ENCODE assay signal across 9 cellular contexts in genomic region chr16:66553223-66553622, GRCh38. TPM values are rescaled to one million over a fixed set of nuclear protein-coding genes. Genes with fewer than 3 reads are reported as not detected.
DNase-seq lines count a peak whose midpoint lies in the region; ATAC-seq and TF ChIP-seq lines count a peak whose summit lies in the region.
"Had no signal": no experiment of that assay in that cellular context is flagged by ENCODE, and none has a peak within 500 bp of the region (broad histone marks: within the 10 kb centered on the region; RNA-seq: fewer than 3 reads in every experiment).

No MANE protein-coding gene starts in this region.

- peaks cover 42% of the 10 kb centered on the region for H3K36me3 Mint-ChIP-seq in activated CD8-positive, alpha-beta memory T cell treated with anti-CD3 and anti-CD28 coated beads, Interleukin-2, amount 10 ng/mL, durations not matched to agents 7 days and 5 days
- peaks cover 54% of the 10 kb centered on the region for H3K36me3 Mint-ChIP-seq in activated T-cell treated with anti-CD3 and anti-CD28 coated beads, Interleukin-2, amount 50 U/mL, for 24 hours (ENCODE audit: low read depth)

- no peaks in the 10 kb centered on the region for H3K9me3 ChIP-seq in tibial nerve

- TF ChIP-seq POLR2A in tibial nerve (IDR thresholded peaks at IDR 0.05): no peak

- H3K4me3 Mint-ChIP-seq in activated CD8-positive, alpha-beta memory T cell treated with anti-CD3 and anti-CD28 coated beads, Interleukin-2, amount 10 ng/mL, durations not matched to agents 7 days and 5 days: peak overlapping the region; percentile 98
- H3K4me3 Mint-ChIP-seq in activated T-cell treated with anti-CD3 and anti-CD28 coated beads, Interleukin-2, amount 50 U/mL, for 24 hours: peak overlapping the region; percentile 90

- ATAC-seq in activated CD8-positive, alpha-beta memory T cell treated with anti-CD3 and anti-CD28 coated beads, Interleukin-2, amount 10 ng/mL, durations not matched to agents 7 days and 5 days: no peak
- no peak for ATAC-seq in GM18909 (IDR thresholded peaks at IDR 0.05; ENCODE audit: poor library complexity, unreplicated experiment)
- no peak for ATAC-seq in GM19023 (IDR thresholded peaks at IDR 0.05; ENCODE audit: unreplicated experiment)

- peak overlapping the region in 3 of 4 donors; percentile 32 to 96 (median 95) for H3K27ac ChIP-seq in tibial nerve

- no peak for DNase-seq in activated CD8-positive, alpha-beta memory T cell treated with anti-CD3 and anti-CD28 coated beads, Interleukin-2, amount 10 ng/mL, durations not matched to agents 7 days and 5 days
- no peak for DNase-seq in activated CD8-positive, alpha-beta memory T cell treated with anti-CD3 and anti-CD28 coated beads, Interleukin-2, amount 50 U/mL, for 48 hours
- no peak for DNase-seq in activated T-cell treated with anti-CD3 and anti-CD28 coated beads, Interleukin-2, amount 50 U/mL, for 24 hours
- DNase-seq in left kidney (ENCODE audit: low read depth, low spot score): peak; percentile 21
- no peak for DNase-seq in tibial nerve (ENCODE audit: low spot score in 2 of 2)
- DNase-seq in SHP77 (lab: John Stamatoyannopoulos, UW): no peak

- H3K9me3 Mint-ChIP-seq in activated CD8-positive, alpha-beta memory T cell treated with anti-CD3 and anti-CD28 coated beads, Interleukin-2, amount 10 ng/mL, durations not matched to agents 7 days and 5 days (ENCODE audit: low read depth): no peaks in the 10 kb centered on the region
- H3K9me3 Mint-ChIP-seq in activated T-cell treated with anti-CD3 and anti-CD28 coated beads, Interleukin-2, amount 50 U/mL, for 24 hours: no peaks in the 10 kb centered on the region

- H3K4me1 Mint-ChIP-seq in activated CD8-positive, alpha-beta memory T cell treated with anti-CD3 and anti-CD28 coated beads, Interleukin-2, amount 10 ng/mL, durations not matched to agents 7 days and 5 days: peaks cover 79% of the 10 kb centered on the region
- peaks cover 78% of the 10 kb centered on the region for H3K4me1 Mint-ChIP-seq in activated T-cell treated with anti-CD3 and anti-CD28 coated beads, Interleukin-2, amount 50 U/mL, for 24 hours (ENCODE audit: low read depth)

- TF ChIP-seq CTCF in tibial nerve (IDR thresholded peaks at IDR 0.05): no peak

- peak overlapping the region; percentile 96 for H3K27ac Mint-ChIP-seq in activated CD8-positive, alpha-beta memory T cell treated with anti-CD3 and anti-CD28 coated beads, Interleukin-2, amount 10 ng/mL, durations not matched to agents 7 days and 5 days
- H3K27ac Mint-ChIP-seq in activated T-cell treated with anti-CD3 and anti-CD28 coated beads, Interleukin-2, amount 50 U/mL, for 24 hours: peak overlapping the region; percentile 98

- no peaks in the 10 kb centered on the region for H3K27me3 ChIP-seq in tibial nerve

- H3K27me3 Mint-ChIP-seq in activated CD8-positive, alpha-beta memory T cell treated with anti-CD3 and anti-CD28 coated beads, Interleukin-2, amount 10 ng/mL, durations not matched to agents 7 days and 5 days: no peaks in the 10 kb centered on the region
- no peaks in the 10 kb centered on the region for H3K27me3 Mint-ChIP-seq in activated T-cell treated with anti-CD3 and anti-CD28 coated beads, Interleukin-2, amount 50 U/mL, for 24 hours

- H3K4me1 ChIP-seq in tibial nerve: peaks cover 0 to 77% (median 31%) of the 10 kb centered on the region in 4 donors

- H3K36me3 ChIP-seq in tibial nerve: no peaks in the 10 kb centered on the region

- CTCF ChIA-PET in activated CD8-positive, alpha-beta memory T cell treated with anti-CD3 and anti-CD28 coated beads, Interleukin-2, amount 10 ng/mL, durations not matched to agents 7 days and 5 days (lab: Charles Lee): interaction anchor here (1.0 to 6.0 kb wide), 12 partner anchors 10 to 277 kb away, joined by 3 to 52 read pairs (median 16); partner anchors contain the start of gene NAE1

- WGBS in tibial nerve, 2 donors: 20 to 23% methylated on average over 8 of the region's 8 CpGs

- TF ChIP-seq EP300 in tibial nerve (IDR thresholded peaks at IDR 0.05): no peak

- peak overlapping the region; percentile 56 to 71 (median 70) for H3K4me3 ChIP-seq in tibial nerve

RNA-seq across cellular contexts. Expression of gene CKLF, which starts 0.8 kb away (rescaled TPM):
- 100 to 1,000 TPM; 199 to 220 TPM for total RNA-seq in activated CD8-positive, alpha-beta memory T cell treated with anti-CD3 and anti-CD28 coated beads, Interleukin-2, amount 10 ng/mL, durations not matched to agents 7 days and 5 days
- 10 to 100 TPM; 31.8 to 75.4 (median 35.6) TPM for total RNA-seq in tibial nerve

RNA-seq across cellular contexts. Expression of gene TK2, which starts 3.3 kb away (rescaled TPM):
- total RNA-seq in activated CD8-positive, alpha-beta memory T cell treated with anti-CD3 and anti-CD28 coated beads, Interleukin-2, amount 10 ng/mL, durations not matched to agents 7 days and 5 days: 10 to 100 TPM in 1 of 2 experiments, 1 to 10 TPM in 1; 8.5 to 10.8 TPM
- total RNA-seq in tibial nerve: 10 to 100 TPM; 42.3 to 81.8 (median 64.7) TPM

RNA-seq across cellular contexts. Expression of gene CMTM1, which starts 13.0 kb away (rescaled TPM):
- total RNA-seq in activated CD8-positive, alpha-beta memory T cell treated with anti-CD3 and anti-CD28 coated beads, Interleukin-2, amount 10 ng/mL, durations not matched to agents 7 days and 5 days: 10 to 100 TPM; 21.1 to 21.4 TPM
- 1 to 10 TPM in 3 of 4 donors, not detected in 1; 2.0 to 5.1 (median 2.1) TPM for total RNA-seq in tibial nerve

RNA-seq across cellular contexts. Expression of gene CMTM2, which starts 26.0 kb away (rescaled TPM):
- total RNA-seq in activated CD8-positive, alpha-beta memory T cell treated with anti-CD3 and anti-CD28 coated beads, Interleukin-2, amount 10 ng/mL, durations not matched to agents 7 days and 5 days: 1 to 10 TPM; 1.1 to 1.6 TPM
- total RNA-seq in tibial nerve: not detected
- total RNA-seq: myocyte had no signal

RNA-seq across cellular contexts. Expression of gene CMTM3, which starts 51.3 kb away (rescaled TPM):
- 10 to 100 TPM; 85.0 to 90.3 TPM for total RNA-seq in activated CD8-positive, alpha-beta memory T cell treated with anti-CD3 and anti-CD28 coated beads, Interleukin-2, amount 10 ng/mL, durations not matched to agents 7 days and 5 days
- total RNA-seq in tibial nerve: 10 to 100 TPM; 19.3 to 43.9 (median 38.5) TPM
